ENCODE assay signal across 29 cellular contexts in genomic region chr1:111151838-111152237, GRCh38. TPM values are rescaled to one million over a fixed set of nuclear protein-coding genes. Genes with fewer than 3 reads are reported as not detected.
DNase-seq lines count a peak whose midpoint lies in the region; ATAC-seq and TF ChIP-seq lines count a peak whose summit lies in the region.
"Had no signal": no experiment of that assay in that cellular context is flagged by ENCODE, and none has a peak within 500 bp of the region (broad histone marks: within the 10 kb centered on the region; RNA-seq: fewer than 3 reads in every experiment).

No MANE protein-coding gene starts in this region.

- peaks cover 100% of the 10 kb centered on the region for H3K79me2 ChIP-seq in DND-41 (ENCODE audit: insufficient read depth, low read length)

- DNase-seq in activated CD8-positive, alpha-beta T cell treated with anti-CD3 and anti-CD28 coated beads for 36 hours, result no peak
- DNase-seq in activated CD8-positive, alpha-beta T cell treated with anti-CD3 and anti-CD28 coated beads, Interleukin-2, amount 10 ng/mL, durations not matched to agents 7 days and 5 days, result no peak
- DNase-seq in DND-41, result no peak
- no peak for DNase-seq in natural killer cell treated with Interleukin-12 subunit alpha and Interleukin-12 subunit beta and Interleukin-15 and Interleukin-18, amount 100 ng/mL, for 72 hours (ENCODE audit: low spot score)
- DNase-seq in SHP77 treated with DMSO at 0.1 percent for 48 hours (lab: John Stamatoyannopoulos, UW), result no peak
- no peak for DNase-seq in RWPE1 (ENCODE audit: low spot score)
- DNase-seq: activated CD4-positive, alpha-beta T cell treated with anti-CD3 and anti-CD28 coated beads for 1 hour; activated gamma-delta T cell treated with Interleukin-2 at 50 U/mL for 16 hours; body of pancreas; dermis blood vessel endothelial cell; endodermal cell; foreskin fibroblast; head of caudate nucleus; IMR-90; lower lobe of right lung; NCI-H1092 treated with DMSO at 0.1 percent for 48 hours; NCI-H187; NCI-H2171 treated with DMSO at 0.1 percent for 48 hours; NCI-H510A treated with DMSO at 0.1 percent for 48 hours; nephron progenitor cell; ovary; stimulated activated CD4-positive, alpha-beta T cell treated with anti-CD3 and anti-CD28 coated beads, Interleukin-15, amount 100 ng/mL, for 24 hours; stimulated activated CD4-positive, alpha-beta T cell treated with anti-CD3 and anti-CD28 coated beads, Interleukin-4, amount 100 ng/mL, for 4 hours had no signal

- peak overlapping the region; percentile 21; the same call in 1 of the 2 replicates for H3K4me2 ChIP-seq in DND-41 (ENCODE audit: insufficient read depth, low read length)
- H3K4me2 ChIP-seq: GM23338 had no signal

- CTCF ChIA-PET in activated CD8-positive, alpha-beta T cell treated with anti-CD3 and anti-CD28 coated beads for 36 hours (lab: Charles Lee), result no interaction called here
- CTCF ChIA-PET in activated CD8-positive, alpha-beta T cell treated with anti-CD3 and anti-CD28 coated beads, Interleukin-2, amount 10 ng/mL, durations not matched to agents 7 days and 5 days (lab: Charles Lee), result no interaction called here
- CTCF ChIA-PET in RWPE1 (lab: Yijun Ruan, JAX), result no interaction called here

- peaks cover 80% of the 10 kb centered on the region for H3K4me1 Mint-ChIP-seq in activated CD8-positive, alpha-beta T cell treated with anti-CD3 and anti-CD28 coated beads for 36 hours (ENCODE audit: low read depth)
- peaks cover 57% of the 10 kb centered on the region for H3K4me1 Mint-ChIP-seq in activated CD8-positive, alpha-beta T cell treated with anti-CD3 and anti-CD28 coated beads, Interleukin-2, amount 10 ng/mL, durations not matched to agents 7 days and 5 days (ENCODE audit: low read depth)
- H3K4me1 Mint-ChIP-seq in activated T-helper 17 cell treated with anti-CD3 and anti-CD28 coated beads, Interleukin-2, amount 50 U/mL, for 72 hours, result peaks cover 44% of the 10 kb centered on the region
- H3K4me1 Mint-ChIP-seq in natural killer cell treated with Interleukin-12 subunit alpha and Interleukin-12 subunit beta and Interleukin-15 and Interleukin-18, amount 100 ng/mL, for 72 hours (ENCODE audit: low read depth in 2 of 2), result peaks cover 42 to 52% of the 10 kb centered on the region in 2 donors
- H3K4me1 Mint-ChIP-seq: GM23338, nephron progenitor cell had no signal

- H3K27ac Mint-ChIP-seq in activated CD8-positive, alpha-beta T cell treated with anti-CD3 and anti-CD28 coated beads for 36 hours, result peak overlapping the region; percentile 18
- no peak overlapping the region for H3K27ac Mint-ChIP-seq in activated CD8-positive, alpha-beta T cell treated with anti-CD3 and anti-CD28 coated beads, Interleukin-2, amount 10 ng/mL, durations not matched to agents 7 days and 5 days
- peak overlapping the region; percentile 67 for H3K27ac Mint-ChIP-seq in activated T-helper 17 cell treated with anti-CD3 and anti-CD28 coated beads, Interleukin-2, amount 50 U/mL, for 72 hours
- H3K27ac Mint-ChIP-seq in natural killer cell treated with Interleukin-12 subunit alpha and Interleukin-12 subunit beta and Interleukin-15 and Interleukin-18, amount 100 ng/mL, for 72 hours, result peak overlapping the region; percentile 68 to 83
- H3K27ac Mint-ChIP-seq: endodermal cell, GM23338, nephron progenitor cell had no signal

- peaks cover 15% of the 10 kb centered on the region for H4K20me1 ChIP-seq in DND-41 (ENCODE audit: insufficient read depth, low read length)

- H3K4me1 ChIP-seq in DND-41 (ENCODE audit: insufficient read depth, low read length), result peaks cover 40% of the 10 kb centered on the region
- H3K4me1 ChIP-seq: body of pancreas, lower lobe of right lung had no signal

- H3K9me3 Mint-ChIP-seq in activated CD8-positive, alpha-beta T cell treated with anti-CD3 and anti-CD28 coated beads for 36 hours, result no peaks in the 10 kb centered on the region
- H3K9me3 Mint-ChIP-seq in activated CD8-positive, alpha-beta T cell treated with anti-CD3 and anti-CD28 coated beads, Interleukin-2, amount 10 ng/mL, durations not matched to agents 7 days and 5 days (ENCODE audit: insufficient read depth), result no peaks in the 10 kb centered on the region
- no peaks in the 10 kb centered on the region for H3K9me3 Mint-ChIP-seq in activated T-helper 17 cell treated with anti-CD3 and anti-CD28 coated beads, Interleukin-2, amount 50 U/mL, for 72 hours
- H3K9me3 Mint-ChIP-seq in natural killer cell treated with Interleukin-12 subunit alpha and Interleukin-12 subunit beta and Interleukin-15 and Interleukin-18, amount 100 ng/mL, for 72 hours, result no peaks in the 10 kb centered on the region
- H3K9me3 Mint-ChIP-seq: CD14-positive monocyte, GM23338 had no signal

- POLR2A ChIA-PET in activated CD8-positive, alpha-beta T cell treated with anti-CD3 and anti-CD28 coated beads for 36 hours (lab: Charles Lee), result interaction anchor here (0.6 kb wide), 1 partner anchor 49 kb away, joined by 3 read pairs; the partner anchor contains the start of gene DENND2D
- POLR2A ChIA-PET in activated CD8-positive, alpha-beta T cell treated with anti-CD3 and anti-CD28 coated beads, Interleukin-2, amount 10 ng/mL, durations not matched to agents 7 days and 5 days (lab: Charles Lee), result no interaction called here
- POLR2A ChIA-PET in RWPE1 (lab: Yijun Ruan, JAX; ENCODE audit: low non-redundant PET), result no interaction called here

- no peak for ATAC-seq in activated CD8-positive, alpha-beta T cell treated with anti-CD3 and anti-CD28 coated beads for 36 hours
- no peak for ATAC-seq in activated CD8-positive, alpha-beta T cell treated with anti-CD3 and anti-CD28 coated beads, Interleukin-2, amount 10 ng/mL, durations not matched to agents 7 days and 5 days
- no peak for ATAC-seq in DND-41 (ENCODE audit: insufficient read depth, low read depth)
- ATAC-seq in activated T-helper 17 cell treated with anti-CD3 and anti-CD28 coated beads, Interleukin-2, amount 50 U/mL, for 72 hours (replicated peaks), result no peak
- ATAC-seq in natural killer cell treated with Interleukin-12 subunit alpha and Interleukin-12 subunit beta and Interleukin-15 and Interleukin-18, amount 100 ng/mL, for 72 hours, result no peak
- ATAC-seq in GM21717 (IDR thresholded peaks at IDR 0.05; ENCODE audit: unreplicated experiment), result no peak
- ATAC-seq: body of pancreas, GM23338, lower lobe of right lung had no signal

- intact Hi-C loops in activated CD8-positive, alpha-beta T cell treated with anti-CD3 and anti-CD28 coated beads for 36 hours (cut with micrococcal nuclease), result no loop called here

- H3K27me3 Mint-ChIP-seq in activated CD8-positive, alpha-beta T cell treated with anti-CD3 and anti-CD28 coated beads for 36 hours, result no peaks in the 10 kb centered on the region
- no peaks in the 10 kb centered on the region for H3K27me3 Mint-ChIP-seq in activated CD8-positive, alpha-beta T cell treated with anti-CD3 and anti-CD28 coated beads, Interleukin-2, amount 10 ng/mL, durations not matched to agents 7 days and 5 days (ENCODE audit: low read depth)
- H3K27me3 Mint-ChIP-seq in activated T-helper 17 cell treated with anti-CD3 and anti-CD28 coated beads, Interleukin-2, amount 50 U/mL, for 72 hours, result no peaks in the 10 kb centered on the region
- no peaks in the 10 kb centered on the region for H3K27me3 Mint-ChIP-seq in natural killer cell treated with Interleukin-12 subunit alpha and Interleukin-12 subunit beta and Interleukin-15 and Interleukin-18, amount 100 ng/mL, for 72 hours

- H2AFZ ChIP-seq in DND-41 (ENCODE audit: low read depth, low read length), result no peak overlapping the region
- H2AFZ ChIP-seq: GM23338 had no signal

- peaks cover 75% of the 10 kb centered on the region for H3K36me3 Mint-ChIP-seq in activated CD8-positive, alpha-beta T cell treated with anti-CD3 and anti-CD28 coated beads for 36 hours (ENCODE audit: low read depth)
- peaks cover 78% of the 10 kb centered on the region for H3K36me3 Mint-ChIP-seq in activated CD8-positive, alpha-beta T cell treated with anti-CD3 and anti-CD28 coated beads, Interleukin-2, amount 10 ng/mL, durations not matched to agents 7 days and 5 days (ENCODE audit: low read depth)
- peaks cover 99% of the 10 kb centered on the region for H3K36me3 Mint-ChIP-seq in activated T-helper 17 cell treated with anti-CD3 and anti-CD28 coated beads, Interleukin-2, amount 50 U/mL, for 72 hours (ENCODE audit: low read depth)
- peaks cover 52% of the 10 kb centered on the region for H3K36me3 Mint-ChIP-seq in natural killer cell treated with Interleukin-12 subunit alpha and Interleukin-12 subunit beta and Interleukin-15 and Interleukin-18, amount 100 ng/mL, for 72 hours

- H3K4me3 Mint-ChIP-seq in activated CD8-positive, alpha-beta T cell treated with anti-CD3 and anti-CD28 coated beads for 36 hours, result no peak overlapping the region
- H3K4me3 Mint-ChIP-seq in activated CD8-positive, alpha-beta T cell treated with anti-CD3 and anti-CD28 coated beads, Interleukin-2, amount 10 ng/mL, durations not matched to agents 7 days and 5 days, result no peak overlapping the region
- no peak overlapping the region for H3K4me3 Mint-ChIP-seq in activated T-helper 17 cell treated with anti-CD3 and anti-CD28 coated beads, Interleukin-2, amount 50 U/mL, for 72 hours
- peak overlapping the region; percentile 40 for H3K4me3 Mint-ChIP-seq in natural killer cell treated with Interleukin-12 subunit alpha and Interleukin-12 subunit beta and Interleukin-15 and Interleukin-18, amount 100 ng/mL, for 72 hours
- H3K4me3 Mint-ChIP-seq: CD14-positive monocyte, endodermal cell, GM23338, nephron progenitor cell had no signal

- no peak overlapping the region for H3K9ac ChIP-seq in DND-41 (ENCODE audit: low read depth, low read length)

- no peaks in the 10 kb centered on the region for H3K9me3 ChIP-seq in DND-41 (ENCODE audit: insufficient read depth, low read length, severe bottlenecking)
- H3K9me3 ChIP-seq: body of pancreas, esophagus muscularis mucosa, lower lobe of right lung, ovary had no signal

- H3K27me3 ChIP-seq in DND-41 (ENCODE audit: insufficient read depth, low read length, poor library complexity), result no peaks in the 10 kb centered on the region
- H3K27me3 ChIP-seq: body of pancreas, esophagus muscularis mucosa, ovary had no signal

- H3K27ac ChIP-seq in DND-41 (ENCODE audit: low read length) (no peak overlapping the region), RWPE1 (no peak overlapping the region)
- H3K27ac ChIP-seq: body of pancreas, esophagus muscularis mucosa, lower lobe of right lung, ovary had no signal

- TF ChIP-seq CTCF in activated CD8-positive, alpha-beta T cell treated with anti-CD3 and anti-CD28 coated beads for 36 hours (IDR thresholded peaks at IDR 0.05), result no peak
- no peak for TF ChIP-seq CTCF in DND-41 (IDR thresholded peaks at IDR 0.05; ENCODE audit: borderline replicate concordance, extremely low read depth, low read length, poor library complexity, severe bottlenecking)
- TF ChIP-seq CTCF in RWPE1 (conservative IDR thresholded peaks at IDR 0.05; ENCODE audit: low read depth), result no peak

- peaks cover 81% of the 10 kb centered on the region for H3K36me3 ChIP-seq in DND-41 (ENCODE audit: insufficient read depth, low read length)
- H3K36me3 ChIP-seq: ovary had no signal

- H3K4me3 ChIP-seq in DND-41 (ENCODE audit: low read depth in 1 of 2, low read length in 2 of 2), result no peak overlapping the region
- H3K4me3 ChIP-seq: body of pancreas, esophagus muscularis mucosa, GM23338, lower lobe of right lung, ovary had no signal

RNA-seq across cellular contexts. Expression of gene CEPT1, which starts 11.8 kb away (rescaled TPM):
- 10 to 100 TPM; 36.0 to 38.6 TPM for total RNA-seq in activated CD8-positive, alpha-beta T cell treated with anti-CD3 and anti-CD28 coated beads for 36 hours
- total RNA-seq in activated CD8-positive, alpha-beta T cell treated with anti-CD3 and anti-CD28 coated beads, Interleukin-2, amount 10 ng/mL, durations not matched to agents 7 days and 5 days, result 10 to 100 TPM; 36.6 to 37.5 TPM
- 10 to 100 TPM; 31.3 to 31.4 TPM for total RNA-seq in activated T-helper 17 cell treated with anti-CD3 and anti-CD28 coated beads, Interleukin-2, amount 50 U/mL, for 72 hours
- total RNA-seq in natural killer cell treated with Interleukin-12 subunit alpha and Interleukin-12 subunit beta and Interleukin-15 and Interleukin-18, amount 100 ng/mL, for 72 hours, result 10 to 100 TPM; 34.5 to 41.6 TPM

RNA-seq across cellular contexts. Expression of gene DRAM2, which starts 11.9 kb away (rescaled TPM):
- 10 to 100 TPM; 27.5 to 37.2 TPM for total RNA-seq in activated CD8-positive, alpha-beta T cell treated with anti-CD3 and anti-CD28 coated beads for 36 hours
- 10 to 100 TPM; 27.5 to 29.3 TPM for total RNA-seq in activated CD8-positive, alpha-beta T cell treated with anti-CD3 and anti-CD28 coated beads, Interleukin-2, amount 10 ng/mL, durations not matched to agents 7 days and 5 days
- 10 to 100 TPM; 20.6 to 27.2 TPM for total RNA-seq in activated T-helper 17 cell treated with anti-CD3 and anti-CD28 coated beads, Interleukin-2, amount 50 U/mL, for 72 hours
- total RNA-seq in natural killer cell treated with Interleukin-12 subunit alpha and Interleukin-12 subunit beta and Interleukin-15 and Interleukin-18, amount 100 ng/mL, for 72 hours, result 10 to 100 TPM; 22.5 to 25.7 TPM

RNA-seq across cellular contexts. Expression of gene DENND2D, which starts 48.6 kb away (rescaled TPM):
- total RNA-seq in activated CD8-positive, alpha-beta T cell treated with anti-CD3 and anti-CD28 coated beads for 36 hours, result 100 to 1,000 TPM; 201 to 208 TPM
- 100 to 1,000 TPM; 262 to 275 TPM for total RNA-seq in activated CD8-positive, alpha-beta T cell treated with anti-CD3 and anti-CD28 coated beads, Interleukin-2, amount 10 ng/mL, durations not matched to agents 7 days and 5 days
- 100 to 1,000 TPM; 146 to 148 TPM for total RNA-seq in activated T-helper 17 cell treated with anti-CD3 and anti-CD28 coated beads, Interleukin-2, amount 50 U/mL, for 72 hours
- total RNA-seq in natural killer cell treated with Interleukin-12 subunit alpha and Interleukin-12 subunit beta and Interleukin-15 and Interleukin-18, amount 100 ng/mL, for 72 hours, result 100 to 1,000 TPM; 103 to 118 TPM
- total RNA-seq: RPMI7951 had no signal
